1 cellular context compared by ENCODE assay signal in the genomic region with DNA sequence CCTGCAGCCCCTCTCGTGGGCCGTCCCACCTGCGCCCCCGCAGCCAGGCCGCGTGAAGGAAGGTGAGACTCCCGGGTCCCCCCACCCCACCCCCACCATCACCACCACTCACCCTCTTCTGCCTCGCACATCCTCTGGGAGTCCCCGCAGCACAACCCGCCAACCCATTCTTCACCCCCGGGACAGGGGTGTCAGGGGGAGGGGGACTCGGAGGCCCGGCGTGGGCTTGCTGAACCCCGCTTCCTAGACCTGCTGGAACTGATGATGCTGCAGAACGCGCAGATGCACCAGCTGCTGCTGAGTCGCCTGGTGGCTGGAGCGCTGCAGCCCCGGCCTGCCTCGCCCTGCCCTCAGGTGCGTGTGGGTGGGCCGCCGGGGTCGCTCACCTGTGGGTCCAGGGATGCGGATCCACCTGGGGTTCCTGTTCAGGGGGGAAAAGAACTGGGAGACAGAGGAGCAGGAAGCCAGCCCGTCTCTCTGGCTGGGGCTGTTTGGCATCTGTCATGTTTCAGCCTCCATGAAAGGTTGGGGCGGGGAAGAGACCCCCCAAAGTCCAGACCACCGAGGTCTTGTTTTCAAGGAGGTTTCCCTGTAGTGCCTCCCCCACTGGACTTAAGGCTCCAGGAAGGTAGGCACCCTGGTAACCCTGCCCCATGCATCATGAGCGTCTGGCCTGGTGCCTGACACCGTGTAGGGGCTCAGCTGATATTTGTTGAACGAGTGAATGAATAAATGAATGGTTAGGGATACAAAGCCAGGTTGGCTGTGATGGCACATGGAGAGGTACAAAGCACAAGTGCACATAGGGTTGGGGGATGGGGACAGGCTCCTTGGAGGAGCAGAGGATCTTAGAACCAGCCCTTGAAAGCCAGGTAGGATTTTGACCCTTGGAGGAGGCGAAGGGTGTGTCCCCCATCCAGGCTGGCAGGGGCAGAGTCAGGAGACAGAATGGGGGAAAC.
TF ChIP-seq lines count a peak whose summit lies in the region.

No MANE protein-coding gene starts in this region.

TF ChIP-seq in GM23338, 12 proteins besides CTCF, POLR2A, EP300 and RAD21 (continued from another document):
- TF ChIP-seq, protein P1, sequence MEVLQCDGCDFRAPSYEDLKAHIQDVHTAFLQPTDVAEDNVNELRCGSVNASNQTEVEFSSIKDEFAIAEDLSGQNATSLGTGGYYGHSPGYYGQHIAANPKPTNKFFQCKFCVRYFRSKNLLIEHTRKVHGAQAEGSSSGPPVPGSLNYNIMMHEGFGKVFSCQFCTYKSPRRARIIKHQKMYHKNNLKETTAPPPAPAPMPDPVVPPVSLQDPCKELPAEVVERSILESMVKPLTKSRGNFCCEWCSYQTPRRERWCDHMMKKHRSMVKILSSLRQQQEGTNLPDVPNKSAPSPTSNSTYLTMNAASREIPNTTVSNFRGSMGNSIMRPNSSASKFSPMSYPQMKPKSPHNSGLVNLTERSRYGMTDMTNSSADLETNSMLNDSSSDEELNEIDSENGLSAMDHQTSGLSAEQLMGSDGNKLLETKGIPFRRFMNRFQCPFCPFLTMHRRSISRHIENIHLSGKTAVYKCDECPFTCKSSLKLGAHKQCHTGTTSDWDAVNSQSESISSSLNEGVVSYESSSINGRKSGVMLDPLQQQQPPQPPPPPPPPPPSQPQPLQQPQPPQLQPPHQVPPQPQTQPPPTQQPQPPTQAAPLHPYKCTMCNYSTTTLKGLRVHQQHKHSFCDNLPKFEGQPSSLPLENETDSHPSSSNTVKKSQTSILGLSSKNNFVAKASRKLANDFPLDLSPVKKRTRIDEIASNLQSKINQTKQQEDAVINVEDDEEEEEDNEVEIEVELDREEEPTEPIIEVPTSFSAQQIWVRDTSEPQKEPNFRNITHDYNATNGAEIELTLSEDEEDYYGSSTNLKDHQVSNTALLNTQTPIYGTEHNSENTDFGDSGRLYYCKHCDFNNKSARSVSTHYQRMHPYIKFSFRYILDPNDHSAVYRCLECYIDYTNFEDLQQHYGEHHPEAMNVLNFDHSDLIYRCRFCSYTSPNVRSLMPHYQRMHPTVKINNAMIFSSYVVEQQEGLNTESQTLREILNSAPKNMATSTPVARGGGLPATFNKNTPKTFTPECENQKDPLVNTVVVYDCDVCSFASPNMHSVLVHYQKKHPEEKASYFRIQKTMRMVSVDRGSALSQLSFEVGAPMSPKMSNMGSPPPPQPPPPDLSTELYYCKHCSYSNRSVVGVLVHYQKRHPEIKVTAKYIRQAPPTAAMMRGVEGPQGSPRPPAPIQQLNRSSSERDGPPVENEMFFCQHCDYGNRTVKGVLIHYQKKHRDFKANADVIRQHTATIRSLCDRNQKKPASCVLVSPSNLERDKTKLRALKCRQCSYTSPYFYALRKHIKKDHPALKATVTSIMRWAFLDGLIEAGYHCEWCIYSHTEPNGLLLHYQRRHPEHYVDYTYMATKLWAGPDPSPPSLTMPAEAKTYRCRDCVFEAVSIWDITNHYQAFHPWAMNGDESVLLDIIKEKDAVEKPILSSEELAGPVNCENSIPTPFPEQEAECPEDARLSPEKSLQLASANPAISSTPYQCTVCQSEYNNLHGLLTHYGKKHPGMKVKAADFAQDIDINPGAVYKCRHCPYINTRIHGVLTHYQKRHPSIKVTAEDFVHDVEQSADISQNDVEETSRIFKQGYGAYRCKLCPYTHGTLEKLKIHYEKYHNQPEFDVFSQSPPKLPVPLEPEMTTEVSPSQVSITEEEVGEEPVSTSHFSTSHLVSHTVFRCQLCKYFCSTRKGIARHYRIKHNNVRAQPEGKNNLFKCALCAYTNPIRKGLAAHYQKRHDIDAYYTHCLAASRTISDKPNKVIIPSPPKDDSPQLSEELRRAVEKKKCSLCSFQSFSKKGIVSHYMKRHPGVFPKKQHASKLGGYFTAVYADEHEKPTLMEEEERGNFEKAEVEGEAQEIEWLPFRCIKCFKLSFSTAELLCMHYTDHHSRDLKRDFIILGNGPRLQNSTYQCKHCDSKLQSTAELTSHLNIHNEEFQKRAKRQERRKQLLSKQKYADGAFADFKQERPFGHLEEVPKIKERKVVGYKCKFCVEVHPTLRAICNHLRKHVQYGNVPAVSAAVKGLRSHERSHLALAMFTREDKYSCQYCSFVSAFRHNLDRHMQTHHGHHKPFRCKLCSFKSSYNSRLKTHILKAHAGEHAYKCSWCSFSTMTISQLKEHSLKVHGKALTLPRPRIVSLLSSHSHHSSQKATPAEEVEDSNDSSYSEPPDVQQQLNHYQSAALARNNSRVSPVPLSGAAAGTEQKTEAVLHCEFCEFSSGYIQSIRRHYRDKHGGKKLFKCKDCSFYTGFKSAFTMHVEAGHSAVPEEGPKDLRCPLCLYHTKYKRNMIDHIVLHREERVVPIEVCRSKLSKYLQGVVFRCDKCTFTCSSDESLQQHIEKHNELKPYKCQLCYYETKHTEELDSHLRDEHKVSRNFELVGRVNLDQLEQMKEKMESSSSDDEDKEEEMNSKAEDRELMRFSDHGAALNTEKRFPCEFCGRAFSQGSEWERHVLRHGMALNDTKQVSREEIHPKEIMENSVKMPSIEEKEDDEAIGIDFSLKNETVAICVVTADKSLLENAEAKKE (CRISPR knock-in tag; IDR thresholded peaks at IDR 0.05): no peak
- TF ChIP-seq JUNB (IDR thresholded peaks at IDR 0.05; ENCODE audit: unreplicated experiment): no peak
